8 cellular contexts compared by ENCODE assay signal in the genomic region with DNA sequence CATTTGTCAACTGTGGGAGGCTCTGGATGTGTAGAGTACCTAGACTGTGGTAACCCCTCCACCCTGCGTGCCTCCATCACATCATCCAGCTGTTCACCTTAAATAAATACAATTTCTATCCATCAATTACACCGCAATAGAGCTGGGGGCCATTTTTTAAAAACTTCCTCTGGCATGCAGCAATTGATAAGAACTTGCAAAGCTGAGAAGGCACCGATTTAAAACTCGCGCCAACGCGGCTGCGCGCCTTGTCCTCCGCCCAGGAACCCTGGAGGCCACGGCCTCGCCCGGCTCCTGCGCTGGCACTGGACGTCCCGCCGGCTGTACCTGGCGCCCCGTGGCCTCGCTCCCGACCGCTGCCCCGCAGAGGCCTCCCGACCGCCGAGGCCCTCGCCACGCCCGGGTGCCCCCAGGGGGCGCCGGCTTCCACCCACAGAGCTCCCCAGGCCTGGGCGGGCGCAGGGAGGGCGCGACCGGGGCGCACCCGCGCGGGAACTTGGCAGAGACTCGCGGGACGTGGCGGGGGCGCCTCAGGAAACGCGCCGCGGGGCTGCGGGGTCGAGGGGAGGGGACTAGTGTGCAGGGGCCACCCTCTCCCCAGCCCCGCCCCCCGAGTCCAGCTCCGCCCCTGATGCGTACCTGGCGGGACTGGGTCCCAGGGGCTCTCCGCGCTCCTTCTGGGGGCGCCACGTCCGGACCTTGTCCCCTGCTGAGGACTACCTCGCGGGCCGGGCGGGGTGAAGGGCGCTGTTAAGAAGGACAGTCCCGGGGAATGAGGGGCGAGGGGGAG.
DNase-seq lines count a peak whose midpoint lies in the region; ATAC-seq and TF ChIP-seq lines count a peak whose summit lies in the region.

No MANE protein-coding gene starts in this region.

- peak in 1 of 2 donors; percentile 20 for TF ChIP-seq POLR2A in Peyer's patch (IDR thresholded peaks at IDR 0.05)

- no peak overlapping the region for H3K27ac ChIP-seq in AG04450 (ENCODE audit: low read depth, low read length)
- peak overlapping the region in 2 of 4 donors; percentile 36 to 42 for H3K27ac ChIP-seq in Peyer's patch
- no peak overlapping the region for H3K27ac ChIP-seq in urinary bladder (ENCODE audit: low read depth)

- peaks cover 0 to 21% (median 4%) of the 10 kb centered on the region in 4 donors for H3K4me1 ChIP-seq in Peyer's patch
- H3K4me1 ChIP-seq in mucosa of stomach (ENCODE audit: control insufficient read depth, insufficient read depth, low read length) = peaks cover 14% of the 10 kb centered on the region
- peaks cover 2% of the 10 kb centered on the region for H3K4me1 ChIP-seq in urinary bladder (ENCODE audit: insufficient read depth)

- DNase-seq in AG04450 (ENCODE audit: low read depth, low spot score) (no peak), Peyer's patch (peak in 2 of 3 donors; percentile 71 to 77), SHP77 (lab: John Stamatoyannopoulos, UW) (no peak), putamen (ENCODE audit: low spot score) (no peak)
- peak; percentile 8 for DNase-seq in effector CD8-positive, alpha-beta T cell (lab: John Stamatoyannopoulos, UW)

- H3K9me3 ChIP-seq in AG04450 (ENCODE audit: control insufficient read depth, insufficient read depth, low read length) (no peaks in the 10 kb centered on the region; the same call in 1 of the 2 replicates), Peyer's patch (no peaks in the 10 kb centered on the region), mucosa of stomach (ENCODE audit: control insufficient read depth, low read length) (no peaks in the 10 kb centered on the region)

- POLR2A ChIA-PET in AG04450 (lab: Yijun Ruan, JAX) = interaction anchor here (0.6 to 1.0 kb wide), 2 partner anchors 84 to 93 kb away, joined by 3 to 13 read pairs; no protein-coding TSS in a partner anchor

- peak; percentile 22 for TF ChIP-seq CTCF in AG04450 (IDR thresholded peaks at IDR 0.05; ENCODE audit: low read depth, low read length)
- peak in 4 of 6 experiments; percentile 11 to 59 (median 45) for TF ChIP-seq CTCF in Peyer's patch (IDR thresholded peaks at IDR 0.05)

- no peak for ATAC-seq in HG02798 (IDR thresholded peaks at IDR 0.05; ENCODE audit: poor library complexity, unreplicated experiment)

- peak overlapping the region; percentile 23 for H3K9ac ChIP-seq in mucosa of stomach (ENCODE audit: low read length)

- H3K36me3 ChIP-seq in Peyer's patch (no peaks in the 10 kb centered on the region), mucosa of stomach (ENCODE audit: control insufficient read depth, insufficient read depth, low read length) (no peaks in the 10 kb centered on the region), urinary bladder (ENCODE audit: insufficient read depth) (no peaks in the 10 kb centered on the region)

- H3K4me3 ChIP-seq in AG04450 (ENCODE audit: low read depth, low read length) = peak overlapping the region; percentile 31; the same call in 1 of the 2 replicates
- peak overlapping the region; percentile 16 to 56 (median 44) for H3K4me3 ChIP-seq in Peyer's patch
- no peak overlapping the region for H3K4me3 ChIP-seq in mucosa of stomach (ENCODE audit: low read length)
- H3K4me3 ChIP-seq in urinary bladder (ENCODE audit: low read depth, low read length) = peak overlapping the region; percentile 44

- CTCF ChIA-PET in AG04450 (lab: Charles Lee) = interaction anchor here (0.5 to 1.2 kb wide), 4 partner anchors 84 to 155 kb away, joined by 3 to 5 read pairs (median 4); no protein-coding TSS in a partner anchor

- peaks cover 59% of the 10 kb centered on the region for H3K27me3 ChIP-seq in AG04450 (ENCODE audit: control insufficient read depth, insufficient read depth, low read length)
- no peaks in the 10 kb centered on the region for H3K27me3 ChIP-seq in Peyer's patch
- H3K27me3 ChIP-seq in mucosa of stomach (ENCODE audit: control insufficient read depth, insufficient read depth, low read length) = peaks cover 9% of the 10 kb centered on the region

- WGBS in urinary bladder = 3% methylated on average over 68 of the region's 68 CpGs

Comparison
In these comparisons a context has a peak if more than half of its experiments do, and no peak if none do; other contexts are left out.
1. DNase-seq: peak in Peyer's patch (2 of 3) and effector CD8-positive, alpha-beta T cell (single experiment); none in AG04450 (single experiment), SHP77 (0 of 2) and putamen (single experiment).